1 cellular context compared by ENCODE assay signal in genomic region chr2:41840702-41841551, GRCh38.
A peak's percentile ranks its signal among the peaks of the same experiment; 100 is the strongest.
TF ChIP-seq lines count a peak whose summit lies in the region.

No MANE protein-coding gene starts in this region.

TF ChIP-seq in H1, 55 proteins besides CTCF, POLR2A, EP300 and RAD21:
- TF ChIP-seq, protein P1, sequence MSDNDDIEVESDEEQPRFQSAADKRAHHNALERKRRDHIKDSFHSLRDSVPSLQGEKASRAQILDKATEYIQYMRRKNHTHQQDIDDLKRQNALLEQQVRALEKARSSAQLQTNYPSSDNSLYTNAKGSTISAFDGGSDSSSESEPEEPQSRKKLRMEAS (IDR thresholded peaks at IDR 0.05): peak; percentile 91
- TF ChIP-seq BRCA1 (IDR thresholded peaks at IDR 0.05; ENCODE audit: low read depth, low read length) (no peak), HDAC6 (IDR thresholded peaks at IDR 0.05; ENCODE audit: low read depth, low read length) (no peak), MAFK (IDR thresholded peaks at IDR 0.05; ENCODE audit: low read depth, low read length) (no peak), TAF1 (IDR thresholded peaks at IDR 0.05; ENCODE audit: low read depth, low read length) (peak; percentile 58; the same call in 1 of the 2 replicates), NANOG (IDR thresholded peaks at IDR 0.05; ENCODE audit: insufficient read depth, low read depth, low read length, poor library complexity, severe bottlenecking) (no peak), GABPA (IDR thresholded peaks at IDR 0.05; ENCODE audit: borderline replicate concordance, insufficient read depth, low read length) (no peak), SIX5 (IDR thresholded peaks at IDR 0.05; ENCODE audit: low read depth, low read length) (no peak), POU5F1 (IDR thresholded peaks at IDR 0.05; ENCODE audit: low read depth, low read length) (no peak), HDAC2 (IDR thresholded peaks at IDR 0.05; ENCODE audit: borderline replicate concordance in 1 of 2, low read depth in 2 of 2, low read length in 2 of 2) (0 out of 4 replicates have a peak, but pooled peaks of 1 of the 2 experiments have one; percentile 36), SP2 (IDR thresholded peaks at IDR 0.05; ENCODE audit: low read length) (peak; percentile 18; the same call in 1 of the 2 replicates), CEBPB (IDR thresholded peaks at IDR 0.05; ENCODE audit: low read depth, low read length) (no peak), PHF8 (conservative IDR thresholded peaks at IDR 0.05; ENCODE audit: low read depth, low read length) (peak; percentile 57; the same call in 1 of the 2 replicates), ZNF274 (IDR thresholded peaks at IDR 0.05; ENCODE audit: borderline replicate concordance, extremely low read depth, low read length) (no peak), SRF (IDR thresholded peaks at IDR 0.05; ENCODE audit: low read depth, low read length) (no peak), JUND (IDR thresholded peaks at IDR 0.05; ENCODE audit: low read length) (no peak), EGR1 (IDR thresholded peaks at IDR 0.05; ENCODE audit: borderline replicate concordance, low read depth, low read length) (no peak), RNF2 (IDR thresholded peaks at IDR 0.05; ENCODE audit: borderline replicate concordance, low read depth, low read length, missing control alignments, poor library complexity, severe bottlenecking) (no peak), CBX5 (IDR thresholded peaks at IDR 0.05; ENCODE audit: low read depth, low read length) (no peak), CBX8 (IDR thresholded peaks at IDR 0.05; ENCODE audit: borderline replicate concordance, low read depth, low read length) (no peak), RBBP5 (IDR thresholded peaks at IDR 0.05; ENCODE audit: borderline replicate concordance, low read depth, low read length) (no peak), RFX5 (IDR thresholded peaks at IDR 0.05; ENCODE audit: borderline replicate concordance, low read depth, low read length) (no peak), SP4 (IDR thresholded peaks at IDR 0.05; ENCODE audit: low read length) (peak; percentile 77; the same call in 1 of the 2 replicates), JUN (IDR thresholded peaks at IDR 0.05; ENCODE audit: low read depth, low read length) (no peak), KDM1A (IDR thresholded peaks at IDR 0.05; ENCODE audit: borderline replicate concordance, low read length) (peak; percentile 22; the same call in 1 of the 2 replicates), NRF1 (IDR thresholded peaks at IDR 0.05; ENCODE audit: low read depth, low read length) (no peak), CHD2 (IDR thresholded peaks at IDR 0.05; ENCODE audit: low read length) (peak; percentile 35; the same call in 1 of the 2 replicates), YY1 (IDR thresholded peaks at IDR 0.05; ENCODE audit: low read depth, low read length) (peak; percentile 69; the same call in 1 of the 2 replicates), ASH2L (IDR thresholded peaks at IDR 0.05; ENCODE audit: low read length) (no peak), SAP30 (IDR thresholded peaks at IDR 0.05; ENCODE audit: insufficient read depth, insufficient replicate concordance, low read length) (no peak), TBP (IDR thresholded peaks at IDR 0.05; ENCODE audit: low read depth, low read length) (peak; percentile 71), TCF12 (IDR thresholded peaks at IDR 0.05; ENCODE audit: low read depth, low read length) (no peak), TAF7 (optimal IDR thresholded peaks at IDR 0.05; ENCODE audit: borderline replicate concordance, low read depth, low read length) (no peak), SIN3A (conservative IDR thresholded peaks at IDR 0.05 in 1 of 2, IDR thresholded peaks at IDR 0.05 in 1 of 2; ENCODE audit: low read depth in 1 of 2, low read length in 2 of 2) (peak in 1 of 2 experiments; percentile 31; a peak in 1 of 4 replicates), BACH1 (IDR thresholded peaks at IDR 0.05; ENCODE audit: low read length) (no peak), EZH2 (IDR thresholded peaks at IDR 0.05; ENCODE audit: low read depth, low read length, severe bottlenecking) (no peak), BCL11A (IDR thresholded peaks at IDR 0.05; ENCODE audit: low read depth in 2 of 2, low read length in 2 of 2) (no peak), SUZ12 (IDR thresholded peaks at IDR 0.05; ENCODE audit: low read length) (no peak), KDM5A (IDR thresholded peaks at IDR 0.05; ENCODE audit: low read length) (no peak), SIRT6 (IDR thresholded peaks at IDR 0.05; ENCODE audit: low read length) (no peak), CTBP2 (IDR thresholded peaks at IDR 0.05; ENCODE audit: borderline replicate concordance, insufficient read depth, insufficient read length, low read length) (no peak), KDM4A (IDR thresholded peaks at IDR 0.05; ENCODE audit: low read depth, low read length, severe bottlenecking) (peak; percentile 69), FOSL1 (IDR thresholded peaks at IDR 0.05; ENCODE audit: insufficient read depth, low read depth, low read length) (no peak), SP1 (IDR thresholded peaks at IDR 0.05; ENCODE audit: low read depth, low read length) (peak; percentile 93), CHD1 (IDR thresholded peaks at IDR 0.05; ENCODE audit: low read depth, low read length) (no peak), GTF2F1 (IDR thresholded peaks at IDR 0.05; ENCODE audit: borderline replicate concordance, low read depth, low read length) (no peak), POLR2AphosphoS5 (IDR thresholded peaks at IDR 0.05; ENCODE audit: low read depth, low read length) (no peak; the same call in 1 of the 2 replicates), CREB1 (IDR thresholded peaks at IDR 0.05) (peak; percentile 70; the same call in 1 of the 2 replicates), TEAD4 (IDR thresholded peaks at IDR 0.05; ENCODE audit: low read depth, low read length) (no peak), RXRA (IDR thresholded peaks at IDR 0.05; ENCODE audit: insufficient read depth, low read depth, low read length) (no peak)
- TF ChIP-seq, protein P2, sequence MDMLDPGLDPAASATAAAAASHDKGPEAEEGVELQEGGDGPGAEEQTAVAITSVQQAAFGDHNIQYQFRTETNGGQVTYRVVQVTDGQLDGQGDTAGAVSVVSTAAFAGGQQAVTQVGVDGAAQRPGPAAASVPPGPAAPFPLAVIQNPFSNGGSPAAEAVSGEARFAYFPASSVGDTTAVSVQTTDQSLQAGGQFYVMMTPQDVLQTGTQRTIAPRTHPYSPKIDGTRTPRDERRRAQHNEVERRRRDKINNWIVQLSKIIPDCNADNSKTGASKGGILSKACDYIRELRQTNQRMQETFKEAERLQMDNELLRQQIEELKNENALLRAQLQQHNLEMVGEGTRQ (IDR thresholded peaks at IDR 0.05; ENCODE audit: low read length): no peak
- TF ChIP-seq, protein P3, sequence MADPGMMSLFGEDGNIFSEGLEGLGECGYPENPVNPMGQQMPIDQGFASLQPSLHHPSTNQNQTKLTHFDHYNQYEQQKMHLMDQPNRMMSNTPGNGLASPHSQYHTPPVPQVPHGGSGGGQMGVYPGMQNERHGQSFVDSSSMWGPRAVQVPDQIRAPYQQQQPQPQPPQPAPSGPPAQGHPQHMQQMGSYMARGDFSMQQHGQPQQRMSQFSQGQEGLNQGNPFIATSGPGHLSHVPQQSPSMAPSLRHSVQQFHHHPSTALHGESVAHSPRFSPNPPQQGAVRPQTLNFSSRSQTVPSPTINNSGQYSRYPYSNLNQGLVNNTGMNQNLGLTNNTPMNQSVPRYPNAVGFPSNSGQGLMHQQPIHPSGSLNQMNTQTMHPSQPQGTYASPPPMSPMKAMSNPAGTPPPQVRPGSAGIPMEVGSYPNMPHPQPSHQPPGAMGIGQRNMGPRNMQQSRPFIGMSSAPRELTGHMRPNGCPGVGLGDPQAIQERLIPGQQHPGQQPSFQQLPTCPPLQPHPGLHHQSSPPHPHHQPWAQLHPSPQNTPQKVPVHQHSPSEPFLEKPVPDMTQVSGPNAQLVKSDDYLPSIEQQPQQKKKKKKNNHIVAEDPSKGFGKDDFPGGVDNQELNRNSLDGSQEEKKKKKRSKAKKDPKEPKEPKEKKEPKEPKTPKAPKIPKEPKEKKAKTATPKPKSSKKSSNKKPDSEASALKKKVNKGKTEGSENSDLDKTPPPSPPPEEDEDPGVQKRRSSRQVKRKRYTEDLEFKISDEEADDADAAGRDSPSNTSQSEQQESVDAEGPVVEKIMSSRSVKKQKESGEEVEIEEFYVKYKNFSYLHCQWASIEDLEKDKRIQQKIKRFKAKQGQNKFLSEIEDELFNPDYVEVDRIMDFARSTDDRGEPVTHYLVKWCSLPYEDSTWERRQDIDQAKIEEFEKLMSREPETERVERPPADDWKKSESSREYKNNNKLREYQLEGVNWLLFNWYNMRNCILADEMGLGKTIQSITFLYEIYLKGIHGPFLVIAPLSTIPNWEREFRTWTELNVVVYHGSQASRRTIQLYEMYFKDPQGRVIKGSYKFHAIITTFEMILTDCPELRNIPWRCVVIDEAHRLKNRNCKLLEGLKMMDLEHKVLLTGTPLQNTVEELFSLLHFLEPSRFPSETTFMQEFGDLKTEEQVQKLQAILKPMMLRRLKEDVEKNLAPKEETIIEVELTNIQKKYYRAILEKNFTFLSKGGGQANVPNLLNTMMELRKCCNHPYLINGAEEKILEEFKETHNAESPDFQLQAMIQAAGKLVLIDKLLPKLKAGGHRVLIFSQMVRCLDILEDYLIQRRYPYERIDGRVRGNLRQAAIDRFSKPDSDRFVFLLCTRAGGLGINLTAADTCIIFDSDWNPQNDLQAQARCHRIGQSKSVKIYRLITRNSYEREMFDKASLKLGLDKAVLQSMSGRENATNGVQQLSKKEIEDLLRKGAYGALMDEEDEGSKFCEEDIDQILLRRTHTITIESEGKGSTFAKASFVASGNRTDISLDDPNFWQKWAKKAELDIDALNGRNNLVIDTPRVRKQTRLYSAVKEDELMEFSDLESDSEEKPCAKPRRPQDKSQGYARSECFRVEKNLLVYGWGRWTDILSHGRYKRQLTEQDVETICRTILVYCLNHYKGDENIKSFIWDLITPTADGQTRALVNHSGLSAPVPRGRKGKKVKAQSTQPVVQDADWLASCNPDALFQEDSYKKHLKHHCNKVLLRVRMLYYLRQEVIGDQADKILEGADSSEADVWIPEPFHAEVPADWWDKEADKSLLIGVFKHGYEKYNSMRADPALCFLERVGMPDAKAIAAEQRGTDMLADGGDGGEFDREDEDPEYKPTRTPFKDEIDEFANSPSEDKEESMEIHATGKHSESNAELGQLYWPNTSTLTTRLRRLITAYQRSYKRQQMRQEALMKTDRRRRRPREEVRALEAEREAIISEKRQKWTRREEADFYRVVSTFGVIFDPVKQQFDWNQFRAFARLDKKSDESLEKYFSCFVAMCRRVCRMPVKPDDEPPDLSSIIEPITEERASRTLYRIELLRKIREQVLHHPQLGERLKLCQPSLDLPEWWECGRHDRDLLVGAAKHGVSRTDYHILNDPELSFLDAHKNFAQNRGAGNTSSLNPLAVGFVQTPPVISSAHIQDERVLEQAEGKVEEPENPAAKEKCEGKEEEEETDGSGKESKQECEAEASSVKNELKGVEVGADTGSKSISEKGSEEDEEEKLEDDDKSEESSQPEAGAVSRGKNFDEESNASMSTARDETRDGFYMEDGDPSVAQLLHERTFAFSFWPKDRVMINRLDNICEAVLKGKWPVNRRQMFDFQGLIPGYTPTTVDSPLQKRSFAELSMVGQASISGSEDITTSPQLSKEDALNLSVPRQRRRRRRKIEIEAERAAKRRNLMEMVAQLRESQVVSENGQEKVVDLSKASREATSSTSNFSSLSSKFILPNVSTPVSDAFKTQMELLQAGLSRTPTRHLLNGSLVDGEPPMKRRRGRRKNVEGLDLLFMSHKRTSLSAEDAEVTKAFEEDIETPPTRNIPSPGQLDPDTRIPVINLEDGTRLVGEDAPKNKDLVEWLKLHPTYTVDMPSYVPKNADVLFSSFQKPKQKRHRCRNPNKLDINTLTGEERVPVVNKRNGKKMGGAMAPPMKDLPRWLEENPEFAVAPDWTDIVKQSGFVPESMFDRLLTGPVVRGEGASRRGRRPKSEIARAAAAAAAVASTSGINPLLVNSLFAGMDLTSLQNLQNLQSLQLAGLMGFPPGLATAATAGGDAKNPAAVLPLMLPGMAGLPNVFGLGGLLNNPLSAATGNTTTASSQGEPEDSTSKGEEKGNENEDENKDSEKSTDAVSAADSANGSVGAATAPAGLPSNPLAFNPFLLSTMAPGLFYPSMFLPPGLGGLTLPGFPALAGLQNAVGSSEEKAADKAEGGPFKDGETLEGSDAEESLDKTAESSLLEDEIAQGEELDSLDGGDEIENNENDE (IDR thresholded peaks at IDR 0.05; ENCODE audit: insufficient replicate concordance, low read length): no peak
- TF ChIP-seq, protein P4, sequence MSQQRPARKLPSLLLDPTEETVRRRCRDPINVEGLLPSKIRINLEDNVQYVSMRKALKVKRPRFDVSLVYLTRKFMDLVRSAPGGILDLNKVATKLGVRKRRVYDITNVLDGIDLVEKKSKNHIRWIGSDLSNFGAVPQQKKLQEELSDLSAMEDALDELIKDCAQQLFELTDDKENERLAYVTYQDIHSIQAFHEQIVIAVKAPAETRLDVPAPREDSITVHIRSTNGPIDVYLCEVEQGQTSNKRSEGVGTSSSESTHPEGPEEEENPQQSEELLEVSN (IDR thresholded peaks at IDR 0.05): peak; percentile 71
- TF ChIP-seq, protein P5, sequence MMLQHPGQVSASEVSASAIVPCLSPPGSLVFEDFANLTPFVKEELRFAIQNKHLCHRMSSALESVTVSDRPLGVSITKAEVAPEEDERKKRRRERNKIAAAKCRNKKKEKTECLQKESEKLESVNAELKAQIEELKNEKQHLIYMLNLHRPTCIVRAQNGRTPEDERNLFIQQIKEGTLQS (IDR thresholded peaks at IDR 0.05; ENCODE audit: insufficient read depth, low read depth, low read length): no peak
- TF ChIP-seq, protein P6, sequence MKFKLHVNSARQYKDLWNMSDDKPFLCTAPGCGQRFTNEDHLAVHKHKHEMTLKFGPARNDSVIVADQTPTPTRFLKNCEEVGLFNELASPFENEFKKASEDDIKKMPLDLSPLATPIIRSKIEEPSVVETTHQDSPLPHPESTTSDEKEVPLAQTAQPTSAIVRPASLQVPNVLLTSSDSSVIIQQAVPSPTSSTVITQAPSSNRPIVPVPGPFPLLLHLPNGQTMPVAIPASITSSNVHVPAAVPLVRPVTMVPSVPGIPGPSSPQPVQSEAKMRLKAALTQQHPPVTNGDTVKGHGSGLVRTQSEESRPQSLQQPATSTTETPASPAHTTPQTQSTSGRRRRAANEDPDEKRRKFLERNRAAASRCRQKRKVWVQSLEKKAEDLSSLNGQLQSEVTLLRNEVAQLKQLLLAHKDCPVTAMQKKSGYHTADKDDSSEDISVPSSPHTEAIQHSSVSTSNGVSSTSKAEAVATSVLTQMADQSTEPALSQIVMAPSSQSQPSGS (IDR thresholded peaks at IDR 0.05; ENCODE audit: low read length): 0 out of 2 replicates have a peak, but pooled peaks have one; percentile 41
TF ChIP-seq in H1: peak in this region for 16.
